19 cellular contexts compared by ENCODE assay signal in the genomic region with DNA sequence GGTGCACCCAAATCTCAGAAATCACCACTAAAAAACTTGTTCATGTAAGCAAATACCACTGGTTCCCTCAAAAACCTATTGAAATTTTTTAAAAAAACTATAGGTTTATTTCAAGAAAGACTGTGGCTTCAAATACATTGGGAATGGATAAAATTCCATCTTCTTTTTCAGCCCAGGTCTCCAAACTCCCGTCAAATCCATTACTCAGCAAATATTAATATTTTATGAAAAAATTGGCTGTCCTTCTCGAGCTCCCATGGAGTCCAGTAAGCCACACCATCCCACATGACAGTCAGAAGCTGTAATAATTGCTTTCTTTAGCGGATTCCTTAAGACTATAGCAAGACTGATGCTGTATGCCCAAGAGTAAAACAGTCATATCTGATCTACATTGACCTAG.
DNase-seq lines count a peak whose midpoint lies in the region; ATAC-seq, FAIRE-seq and TF ChIP-seq lines count a peak whose summit lies in the region.
"Had no signal": no experiment of that assay in that cellular context is flagged by ENCODE, and none has a peak within 500 bp of the region (broad histone marks: within the 10 kb centered on the region; RNA-seq: fewer than 3 reads in every experiment).

No MANE protein-coding gene starts in this region.

- CTCF ChIA-PET in A549 (lab: Yijun Ruan, JAX) (no interaction called here), IMR-90 (lab: Yijun Ruan, JAX) (interaction anchor here (1.7 kb wide), 1 partner anchor 10 kb away, joined by 4 read pairs; no protein-coding TSS in a partner anchor), H1 (lab: Charles Lee; ENCODE audit: partially characterized antibody) (no interaction called here)

- H2BK12ac ChIP-seq in H1 (ENCODE audit: low read depth, low read length) = no peak overlapping the region

- H3K27ac ChIP-seq in A549 (no peak overlapping the region), IMR-90 (ENCODE audit: insufficient read depth, low read length) (no peak overlapping the region), H1 (ENCODE audit: low read depth, low read length) (no peak overlapping the region)
- H3K27ac ChIP-seq: BLaER1 treated with 17β-estradiol and CSF1 and Interleukin-3, amounts not matched to agents 10 nM and 100 nM; C4-2B had no signal

- no peaks in the 10 kb centered on the region for H3K9me3 ChIP-seq in A549
- H3K9me3 ChIP-seq in IMR-90 (ENCODE audit: control insufficient read depth, insufficient read depth, low read length) = no peaks in the 10 kb centered on the region
- H3K9me3 ChIP-seq in H1 (ENCODE audit: insufficient read depth in 2 of 2, low read depth in 1 of 2, low read length in 1 of 2) = no peaks in the 10 kb centered on the region
- H3K9me3 ChIP-seq: BLaER1 treated with 17β-estradiol and CSF1 and Interleukin-3, amounts not matched to agents 10 nM and 100 nM; Caco-2 had no signal

- FAIRE-seq in A549 (lab: Jason Lieb, UNC) = no peak
- no peak for FAIRE-seq in H1 (lab: Jason Lieb, UNC)
- FAIRE-seq: A204.1, G401.6, GM12891, GM19239 had no signal

- 3% methylated on average over 3 of the region's 3 CpGs for WGBS in A549 (ENCODE audit: missing lambda C conversion rate)
- WGBS in IMR-90 (ENCODE audit: extremely low coverage in 2 of 2, insufficient read length in 1 of 2), 2 experiments = 60% methylated on average over 1 of the region's 3 CpGs; no CpG with 5 or more reads in 1 of the 2 experiments
- 98% methylated on average over 3 of the region's 3 CpGs; no CpG with 5 or more reads in 1 of the 2 experiments for WGBS in H1 (ENCODE audit: extremely low coverage in 1 of 2, insufficient coverage in 1 of 2, insufficient read length in 1 of 2, insufficient replicate concordance in 2 of 2, low coverage in 1 of 2, low lambda C conversion rate in 2 of 2, missing lambda C conversion rate in 1 of 2), 2 experiments

- no peaks in the 10 kb centered on the region for H3K79me1 ChIP-seq in IMR-90 (ENCODE audit: low read depth in 1 of 2, low read length in 2 of 2)
- no peaks in the 10 kb centered on the region for H3K79me1 ChIP-seq in H1 (ENCODE audit: low read depth, low read length)

- ATAC-seq in A549 (no peak), IMR-90 (ENCODE audit: low read depth) (no peak), HG03045 (IDR thresholded peaks at IDR 0.05; ENCODE audit: unreplicated experiment) (no peak)
- ATAC-seq: CD8-positive, alpha-beta T cell had no signal

- H3K36me3 ChIP-seq in IMR-90 (ENCODE audit: control insufficient read depth, insufficient read depth, low read length) = no peaks in the 10 kb centered on the region
- H3K36me3 ChIP-seq in H1 (ENCODE audit: control insufficient read depth in 2 of 4, insufficient read depth in 4 of 4, low read length in 3 of 4) = no peaks in the 10 kb centered on the region
- H3K36me3 ChIP-seq: BLaER1 treated with 17β-estradiol and CSF1 and Interleukin-3, amounts not matched to agents 10 nM and 100 nM had no signal

- H3K27me3 ChIP-seq in IMR-90 (ENCODE audit: control insufficient read depth, insufficient read depth, low read length) = no peaks in the 10 kb centered on the region
- H3K27me3 ChIP-seq in H1 (replicated peaks in 1 of 4; ENCODE audit: control insufficient read depth in 3 of 4, extremely low read depth in 1 of 4, insufficient read depth in 3 of 4, low read length in 3 of 4) = no peaks in the 10 kb centered on the region
- H3K27me3 ChIP-seq: BLaER1 treated with 17β-estradiol and CSF1 and Interleukin-3, amounts not matched to agents 10 nM and 100 nM had no signal

- H2AFZ ChIP-seq in IMR-90 (replicated peaks; ENCODE audit: low read length, poor library complexity) = no peak overlapping the region
- no peak overlapping the region for H2AFZ ChIP-seq in H1 (ENCODE audit: low read length)

- H4K5ac ChIP-seq in IMR-90 (ENCODE audit: low read depth, low read length) (no peak overlapping the region), H1 (ENCODE audit: insufficient read length, low read depth, low read length) (no peak overlapping the region)

- BruUV-seq in IMR-90 (replicated peaks; lab: Mats Ljungman, UMichigan) = no TSS peak

- dilution Hi-C loops in IMR-90 (cut with HindIII; ENCODE audit: low sequenced_read_pairs, unreplicated experiment) = no loop called here

- no peak overlapping the region for H2BK15ac ChIP-seq in IMR-90 (ENCODE audit: low read depth, low read length)
- no peak overlapping the region for H2BK15ac ChIP-seq in H1 (ENCODE audit: low read length)

- no peaks in the 10 kb centered on the region for H3K79me2 ChIP-seq in H1 (ENCODE audit: control insufficient read depth in 1 of 2, insufficient read depth in 2 of 2, low read length in 2 of 2)

- TF ChIP-seq EP300 in A549 (IDR thresholded peaks at IDR 0.05) (no peak), H1 (IDR thresholded peaks at IDR 0.05; ENCODE audit: borderline replicate concordance in 1 of 2, low read depth in 2 of 2, low read length in 2 of 2) (no peak)

- no peak overlapping the region for H2BK20ac ChIP-seq in IMR-90 (ENCODE audit: low read depth, low read length)
- H2BK20ac ChIP-seq in H1 (ENCODE audit: low read length) = no peak overlapping the region

- H3K9ac ChIP-seq in IMR-90 (ENCODE audit: low read depth, low read length) (no peak overlapping the region), H1 (replicated peaks in 1 of 4; ENCODE audit: extremely low read depth in 1 of 4, low read depth in 3 of 4, low read length in 3 of 4) (no peak overlapping the region)
- H3K9ac ChIP-seq: BLaER1 treated with 17β-estradiol and CSF1 and Interleukin-3, amounts not matched to agents 10 nM and 100 nM had no signal

- POLR2A ChIA-PET in A549 (lab: Yijun Ruan, JAX) = no interaction called here
- POLR2A ChIA-PET in IMR-90 (lab: Charles Lee; ENCODE audit: unreplicated experiment) = no interaction called here
- POLR2A ChIA-PET in H1 (lab: Charles Lee; ENCODE audit: partially characterized antibody) = no interaction called here

- H3K18ac ChIP-seq in IMR-90 (ENCODE audit: low read depth, low read length) (no peak overlapping the region), H1 (ENCODE audit: extremely low read depth, low read length) (no peak overlapping the region)

- no peak overlapping the region for H2BK5ac ChIP-seq in IMR-90 (ENCODE audit: low read depth, low read length, poor library complexity, severe bottlenecking)
- H2BK5ac ChIP-seq in H1 (ENCODE audit: low read depth, low read length) = no peak overlapping the region

- TF ChIP-seq POLR2A in A549 (IDR thresholded peaks at IDR 0.05; ENCODE audit: low read length) = no peak
- TF ChIP-seq POLR2A in IMR-90 (IDR thresholded peaks at IDR 0.05; ENCODE audit: low read depth, low read length) = no peak
- no peak for TF ChIP-seq POLR2A in H1 (IDR thresholded peaks at IDR 0.05; ENCODE audit: control extremely low read depth in 1 of 2, low read depth in 2 of 2, low read length in 2 of 2)

- TF ChIP-seq RAD21 in A549 (conservative IDR thresholded peaks at IDR 0.05 in 1 of 2, IDR thresholded peaks at IDR 0.05 in 1 of 2) (no peak), IMR-90 (IDR thresholded peaks at IDR 0.05; ENCODE audit: low read length) (no peak), H1 (IDR thresholded peaks at IDR 0.05 in 1 of 2, conservative IDR thresholded peaks at IDR 0.05 in 1 of 2; ENCODE audit: low read depth in 2 of 2, low read length in 2 of 2) (no peak)

- no peak overlapping the region for H4K91ac ChIP-seq in IMR-90 (ENCODE audit: insufficient read depth, low read depth, low read length)
- no peak overlapping the region for H4K91ac ChIP-seq in H1 (replicated peaks; ENCODE audit: insufficient read length, low read length)

- H3K23ac ChIP-seq in IMR-90 (ENCODE audit: low read depth, low read length) (no peak overlapping the region), H1 (ENCODE audit: insufficient read length) (no peak overlapping the region)

- no peak overlapping the region for H3K4me3 ChIP-seq in A549
- H3K4me3 ChIP-seq in IMR-90 (ENCODE audit: insufficient read depth, low read depth, low read length) = no peak overlapping the region
- H3K4me3 ChIP-seq in H1 (ENCODE audit: extremely low read depth in 1 of 4, insufficient read depth in 2 of 4, low read depth in 3 of 4, low read length in 4 of 4) = no peak overlapping the region
- H3K4me3 ChIP-seq: BLaER1 treated with 17β-estradiol and CSF1 and Interleukin-3, amounts not matched to agents 10 nM and 100 nM had no signal

- H4K20me1 ChIP-seq in IMR-90 (ENCODE audit: insufficient read depth, low read length) (no peaks in the 10 kb centered on the region), H1 (replicated peaks in 1 of 2; ENCODE audit: control insufficient read depth in 1 of 2, insufficient read depth in 2 of 2, low read length in 2 of 2) (no peaks in the 10 kb centered on the region)
- H4K20me1 ChIP-seq: BLaER1 treated with 17β-estradiol and CSF1 and Interleukin-3, amounts not matched to agents 10 nM and 100 nM had no signal

- H3K4me2 ChIP-seq in A549 (no peak overlapping the region), IMR-90 (ENCODE audit: low read depth, low read length) (no peak overlapping the region), H1 (ENCODE audit: insufficient read depth in 1 of 2, low read depth in 2 of 2, low read length in 2 of 2) (no peak overlapping the region)
- H3K4me2 ChIP-seq: BLaER1 treated with 17β-estradiol and CSF1 and Interleukin-3, amounts not matched to agents 10 nM and 100 nM had no signal

- in situ Hi-C loops in IMR-90 (cut with MboI; ENCODE audit: low sequenced_read_pairs) = no loop called here

- H3K4me1 ChIP-seq in A549 (no peaks in the 10 kb centered on the region), IMR-90 (ENCODE audit: control insufficient read depth, insufficient read depth, low read length) (no peaks in the 10 kb centered on the region), H1 (replicated peaks in 1 of 4; ENCODE audit: control insufficient read depth in 3 of 4, insufficient read depth in 4 of 4, low read length in 3 of 4) (no peaks in the 10 kb centered on the region)
- H3K4me1 ChIP-seq: BLaER1 treated with 17β-estradiol and CSF1 and Interleukin-3, amounts not matched to agents 10 nM and 100 nM; Caco-2 had no signal

- H3K9me1 ChIP-seq in IMR-90 (ENCODE audit: insufficient read depth, low read length) = no peaks in the 10 kb centered on the region

- no peak overlapping the region for H3K4ac ChIP-seq in IMR-90 (ENCODE audit: low read depth, low read length)
- H3K4ac ChIP-seq in H1 (replicated peaks; ENCODE audit: insufficient read length, low read depth, low read length) = no peak overlapping the region

- no peak for TF ChIP-seq CTCF in A549 (IDR thresholded peaks at IDR 0.05)
- TF ChIP-seq CTCF in IMR-90 (conservative IDR thresholded peaks at IDR 0.05; ENCODE audit: low read depth, low read length) = no peak
- no peak for TF ChIP-seq CTCF in H1 (IDR thresholded peaks at IDR 0.05; ENCODE audit: control extremely low read depth in 1 of 3, insufficient read depth in 1 of 3, low read depth in 1 of 3, low read length in 3 of 3)

- H3K56ac ChIP-seq in IMR-90 (ENCODE audit: extremely low read depth, insufficient read depth, low read length) (no peak overlapping the region), H1 (replicated peaks; ENCODE audit: insufficient read length, low read depth, low read length) (no peak overlapping the region)

- intact Hi-C loops in IMR-90 (cut with micrococcal nuclease) = no loop called here

- H2BK120ac ChIP-seq in IMR-90 (ENCODE audit: low read depth, low read length) (no peak overlapping the region), H1 (replicated peaks; ENCODE audit: low read depth, low read length) (no peak overlapping the region)

- no peak overlapping the region for H3K14ac ChIP-seq in IMR-90 (replicated peaks; ENCODE audit: low read depth, low read length)
- no peak overlapping the region for H3K14ac ChIP-seq in H1 (ENCODE audit: insufficient read length)

- H4K8ac ChIP-seq in IMR-90 (ENCODE audit: low read depth in 2 of 2, low read length in 2 of 2) = no peak overlapping the region
- H4K8ac ChIP-seq in H1 (ENCODE audit: extremely low read depth, insufficient read depth, low read length) = no peak overlapping the region

- DNase-seq in A549 (ENCODE audit: low read depth in 1 of 2, low spot score in 1 of 2) (no peak), IMR-90 (no peak), H1 (ENCODE audit: low read depth in 1 of 2, low spot score in 2 of 2) (no peak)
- no peak for DNase-seq in stimulated activated CD4-positive, alpha-beta T cell treated with anti-CD3 and anti-CD28 coated beads, Interleukin-2, amount 100 ng/mL, for 24 hours
- DNase-seq: 8988T; AML-193; Caco-2; Calu3; CD4-positive, alpha-beta T cell; CD8-positive, alpha-beta T cell; DMS79 treated with DMSO at 0.1 percent for 48 hours; GF-D8 had no signal

- H2AK9ac ChIP-seq in IMR-90 (replicated peaks; ENCODE audit: low read depth, low read length, poor library complexity) = no peak overlapping the region

- H2AK5ac ChIP-seq in IMR-90 (ENCODE audit: low read depth, low read length) = no peak overlapping the region
- H2AK5ac ChIP-seq in H1 (ENCODE audit: low read depth, low read length) = no peak overlapping the region

- H3K23me2 ChIP-seq in H1 (ENCODE audit: low read depth, low read length) = no peaks in the 10 kb centered on the region

Comparison
In these comparisons a context has a peak if more than half of its experiments do, and no peak if none do; other contexts are left out.
1. Of the 18 proteins assayed by ChIP-seq in both H1 and A549: peak only in H1: none; only in A549: none; in both: MAFK; in neither: 17.